In the genomic region with DNA sequence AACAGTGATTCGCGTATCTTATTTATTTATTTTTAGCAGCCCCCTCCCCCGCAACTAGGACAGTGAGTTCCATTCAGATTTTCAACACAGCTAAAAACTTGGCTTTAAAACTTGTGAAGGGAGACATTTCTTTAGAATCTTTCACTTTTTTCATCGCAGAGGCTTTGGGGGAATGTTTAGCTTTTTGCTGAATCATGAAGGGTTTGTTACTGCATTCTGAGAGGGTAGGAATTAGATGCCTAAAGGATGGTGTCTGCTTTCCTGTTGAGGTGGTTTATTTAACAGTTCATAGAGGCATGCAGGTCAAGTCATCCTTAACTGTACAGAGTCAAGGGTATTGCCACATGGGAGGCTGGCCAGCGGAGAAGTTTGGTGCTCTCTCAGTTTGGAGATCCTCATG, we compare ENCODE assay signal across 13 cellular contexts. TPM values are rescaled to one million over a fixed set of nuclear protein-coding genes. Genes with fewer than 3 reads are reported as not detected.
DNase-seq lines count a peak whose midpoint lies in the region; ATAC-seq and TF ChIP-seq lines count a peak whose summit lies in the region.
"Had no signal": no experiment of that assay in that cellular context is flagged by ENCODE, and none has a peak within 500 bp of the region (broad histone marks: within the 10 kb centered on the region; RNA-seq: fewer than 3 reads in every experiment).

No MANE protein-coding gene starts in this region.

- peaks cover 54% of the 10 kb centered on the region for H3K4me1 Mint-ChIP-seq in chondrocyte (ENCODE audit: low read depth)
- peaks cover 11 to 35% (median 26%) of the 10 kb centered on the region in 4 donors for H3K4me1 Mint-ChIP-seq in naive thymus-derived CD8-positive, alpha-beta T cell
- H3K4me1 Mint-ChIP-seq in type B pancreatic cell (ENCODE audit: unreplicated experiment), result peaks cover 42% of the 10 kb centered on the region

- POLR2A ChIA-PET in naive thymus-derived CD8-positive, alpha-beta T cell (lab: Charles Lee), result no interaction called here

- H3K4me3 Mint-ChIP-seq in chondrocyte (ENCODE audit: unreplicated experiment) (no peak overlapping the region), type B pancreatic cell (peak overlapping the region; percentile 93)
- peak overlapping the region in 4 of 10 donors; percentile 1 to 99 (median 18) for H3K4me3 Mint-ChIP-seq in naive thymus-derived CD8-positive, alpha-beta T cell

- ATAC-seq in naive thymus-derived CD8-positive, alpha-beta T cell, result no peak
- ATAC-seq: Panc1; stimulated activated effector memory CD8-positive, alpha-beta T cell treated with anti-CD3 and anti-CD28 coated beads, Interleukin-12 subunit alpha, Interleukin-12 subunit beta, amount 100 ng/mL, for 72 hours had no signal

- H3K9me3 Mint-ChIP-seq in chondrocyte (ENCODE audit: low read depth) (no peaks in the 10 kb centered on the region), type B pancreatic cell (no peaks in the 10 kb centered on the region)
- H3K9me3 Mint-ChIP-seq in naive thymus-derived CD8-positive, alpha-beta T cell, result no peaks in the 10 kb centered on the region
- H3K9me3 Mint-ChIP-seq: stimulated activated effector memory CD8-positive, alpha-beta T cell treated with anti-CD3 and anti-CD28 coated beads, Interleukin-12 subunit alpha, Interleukin-12 subunit beta, amount 100 ng/mL, for 72 hours had no signal

- H3K27ac Mint-ChIP-seq in chondrocyte (ENCODE audit: unreplicated experiment) (peak overlapping the region; percentile 99), type B pancreatic cell (peak overlapping the region; percentile 64)
- peak overlapping the region; percentile 1 to 100 (median 84) for H3K27ac Mint-ChIP-seq in naive thymus-derived CD8-positive, alpha-beta T cell

- H3K36me3 Mint-ChIP-seq in chondrocyte (ENCODE audit: low read depth) (no peaks in the 10 kb centered on the region), type B pancreatic cell (no peaks in the 10 kb centered on the region)
- H3K36me3 Mint-ChIP-seq in naive thymus-derived CD8-positive, alpha-beta T cell, result no peaks in the 10 kb centered on the region

- TF ChIP-seq CTCF in chondrocyte (IDR thresholded peaks at IDR 0.05) (no peak), type B pancreatic cell (conservative IDR thresholded peaks at IDR 0.05) (no peak)

- no peaks in the 10 kb centered on the region for H3K27me3 Mint-ChIP-seq in chondrocyte (ENCODE audit: low read depth)
- peaks cover 0 to 3% (median 0%) of the 10 kb centered on the region in 5 donors for H3K27me3 Mint-ChIP-seq in naive thymus-derived CD8-positive, alpha-beta T cell
- no peaks in the 10 kb centered on the region for H3K27me3 Mint-ChIP-seq in type B pancreatic cell

- DNase-seq in DMS79 treated with DMSO at 0.1 percent for 48 hours (lab: John Stamatoyannopoulos, UW), result peak; percentile 49
- no peak for DNase-seq in DMS79 (lab: John Stamatoyannopoulos, UW)
- DNase-seq in chondrocyte (ENCODE audit: low spot score), result no peak
- no peak for DNase-seq in naive thymus-derived CD8-positive, alpha-beta T cell
- DNase-seq in type B pancreatic cell (ENCODE audit: extremely low spot score, unreplicated experiment), result no peak
- no peak for DNase-seq in DMS53 treated with DMSO at 0.1 percent for 48 hours (lab: John Stamatoyannopoulos, UW; ENCODE audit: unreplicated experiment)
- no peak for DNase-seq in midbrain (lab: John Stamatoyannopoulos, UW)
- no peak for DNase-seq in AML-193 (lab: John Stamatoyannopoulos, UW)
- DNase-seq: amniotic stem cell, EL, T-helper 9 cell had no signal

RNA-seq across cellular contexts. Expression of a gene that starts 36.6 kb away (rescaled TPM):
- total RNA-seq in chondrocyte (3.3 to 33.7 TPM (median 3.6 TPM) in 3 replicates), type B pancreatic cell (ENCODE audit: low replicate concordance) (4.2 and 46.5 TPM in 2 replicates)
- total RNA-seq in naive thymus-derived CD8-positive, alpha-beta T cell, result not detected
- polyA plus RNA-seq in naive thymus-derived CD8-positive, alpha-beta T cell, result not detected
